Comparison of ENCODE assay signal across 9 cellular contexts in genomic region chr2:43175187-43175490, GRCh38. TPM values are rescaled to one million over a fixed set of nuclear protein-coding genes. Genes with fewer than 3 reads are reported as not detected.
A peak's percentile ranks its signal among the peaks of the same experiment; 100 is the strongest.
DNase-seq lines count a peak whose midpoint lies in the region; ATAC-seq, FAIRE-seq and TF ChIP-seq lines count a peak whose summit lies in the region.
"Had no signal": no experiment of that assay in that cellular context is flagged by ENCODE, and none has a peak within 500 bp of the region (broad histone marks: within the 10 kb centered on the region; RNA-seq: fewer than 3 reads in every experiment).

No MANE protein-coding gene starts in this region.

- no peak overlapping the region for H3K4me2 ChIP-seq in astrocyte (ENCODE audit: low read length)
- peak overlapping the region; percentile 65 for H3K4me2 ChIP-seq in HepG2 (ENCODE audit: low read depth, low read length)

- CTCF ChIA-PET in activated naive CD4-positive, alpha-beta T cell treated with anti-CD3 and anti-CD28 coated beads, Interleukin-2, amount 10 ng/mL, durations not matched to agents 7 days and 5 days (lab: Charles Lee) = interaction anchor here (0.9 to 2.5 kb wide), 9 partner anchors 20 to 54 kb away, joined by 3 to 13 read pairs (median 6); no protein-coding TSS in a partner anchor
- CTCF ChIA-PET in HepG2 (lab: Yijun Ruan, JAX; ENCODE audit: low intra/inter-chr PET ratio, low total read pairs) = no interaction called here

- H2AFZ ChIP-seq in astrocyte (ENCODE audit: low read depth, low read length) (no peak overlapping the region), HepG2 (ENCODE audit: low read length) (peak overlapping the region; percentile 43)

- no peaks in the 10 kb centered on the region for H3K27me3 ChIP-seq in astrocyte (ENCODE audit: insufficient read depth, low read length)
- H3K27me3 ChIP-seq in HepG2 (ENCODE audit: control insufficient read depth in 1 of 2, insufficient read depth in 2 of 2, low read length in 2 of 2) = no peaks in the 10 kb centered on the region
- H3K27me3 ChIP-seq in prostate gland (replicated peaks; ENCODE audit: insufficient read depth) = no peaks in the 10 kb centered on the region

- no peaks in the 10 kb centered on the region for H3K9me3 Mint-ChIP-seq in activated naive CD4-positive, alpha-beta T cell treated with anti-CD3 and anti-CD28 coated beads, Interleukin-2, amount 10 ng/mL, durations not matched to agents 7 days and 5 days
- H3K9me3 Mint-ChIP-seq in astrocyte (ENCODE audit: unreplicated experiment) (no peaks in the 10 kb centered on the region), type B pancreatic cell (no peaks in the 10 kb centered on the region)

- TF ChIP-seq POLR2A in HepG2 (IDR thresholded peaks at IDR 0.05; ENCODE audit: insufficient read depth in 1 of 2, low read depth in 2 of 2, low read length in 2 of 2) (no peak), prostate gland (IDR thresholded peaks at IDR 0.05) (no peak)

- H3K9me3 ChIP-seq in astrocyte (ENCODE audit: insufficient read depth, low read depth, low read length) (peaks cover 18% of the 10 kb centered on the region), HepG2 (ENCODE audit: low read length) (no peaks in the 10 kb centered on the region), prostate gland (no peaks in the 10 kb centered on the region)

- TF ChIP-seq RAD21 in HepG2 (CRISPR knock-in tag; IDR thresholded peaks at IDR 0.05) = no peak

- peak overlapping the region; percentile 94 for H3K27ac Mint-ChIP-seq in activated naive CD4-positive, alpha-beta T cell treated with anti-CD3 and anti-CD28 coated beads, Interleukin-2, amount 10 ng/mL, durations not matched to agents 7 days and 5 days
- H3K27ac Mint-ChIP-seq in astrocyte (ENCODE audit: unreplicated experiment) (no peak overlapping the region), type B pancreatic cell (peak overlapping the region; percentile 21)

- H3K36me3 Mint-ChIP-seq in activated naive CD4-positive, alpha-beta T cell treated with anti-CD3 and anti-CD28 coated beads, Interleukin-2, amount 10 ng/mL, durations not matched to agents 7 days and 5 days = peaks cover 2% of the 10 kb centered on the region
- H3K36me3 Mint-ChIP-seq in astrocyte (ENCODE audit: low read depth, unreplicated experiment) = no peaks in the 10 kb centered on the region
- H3K36me3 Mint-ChIP-seq in type B pancreatic cell = no peaks in the 10 kb centered on the region

- peaks cover 90% of the 10 kb centered on the region for H3K4me1 Mint-ChIP-seq in activated naive CD4-positive, alpha-beta T cell treated with anti-CD3 and anti-CD28 coated beads, Interleukin-2, amount 10 ng/mL, durations not matched to agents 7 days and 5 days
- H3K4me1 Mint-ChIP-seq in astrocyte (ENCODE audit: low read depth, unreplicated experiment) (peaks cover 20% of the 10 kb centered on the region), type B pancreatic cell (ENCODE audit: unreplicated experiment) (peaks cover 37% of the 10 kb centered on the region)

- H3K9ac ChIP-seq in astrocyte (ENCODE audit: low read length) (no peak overlapping the region), HepG2 (ENCODE audit: insufficient read depth, low read depth, low read length) (no peak overlapping the region)

- peaks cover under 1% of the 10 kb centered on the region for H3K27me3 Mint-ChIP-seq in activated naive CD4-positive, alpha-beta T cell treated with anti-CD3 and anti-CD28 coated beads, Interleukin-2, amount 10 ng/mL, durations not matched to agents 7 days and 5 days
- H3K27me3 Mint-ChIP-seq in astrocyte (ENCODE audit: low read depth, unreplicated experiment) (no peaks in the 10 kb centered on the region), type B pancreatic cell (no peaks in the 10 kb centered on the region)

- FAIRE-seq in astrocyte (lab: Jason Lieb, UNC) (no peak), HepG2 (lab: Jason Lieb, UNC) (no peak)

- peak overlapping the region; percentile 43 for H3K4me3 Mint-ChIP-seq in activated naive CD4-positive, alpha-beta T cell treated with anti-CD3 and anti-CD28 coated beads, Interleukin-2, amount 10 ng/mL, durations not matched to agents 7 days and 5 days
- H3K4me3 Mint-ChIP-seq in astrocyte (ENCODE audit: unreplicated experiment) (no peak overlapping the region), type B pancreatic cell (no peak overlapping the region)

- TF ChIP-seq CTCF in astrocyte (IDR thresholded peaks at IDR 0.05; ENCODE audit: insufficient read depth, low read depth, low read length) (no peak), HepG2 (CRISPR knock-in tag; IDR thresholded peaks at IDR 0.05) (no peak), type B pancreatic cell (conservative IDR thresholded peaks at IDR 0.05) (no peak), prostate gland (IDR thresholded peaks at IDR 0.05) (no peak)

- POLR2A ChIA-PET in HepG2 (lab: Yijun Ruan, JAX) = interaction anchor here (0.8 to 8.5 kb wide), 14 partner anchors 9 to 170 kb away, joined by 3 to 97 read pairs (median 6); partner anchors contain the start of gene ZFP36L2

- H3K4me1 ChIP-seq in astrocyte (ENCODE audit: insufficient read depth, low read length) (peaks cover 12% of the 10 kb centered on the region), HepG2 (ENCODE audit: insufficient read depth, low read length) (peaks cover 83% of the 10 kb centered on the region), prostate gland (replicated peaks) (peaks cover 8% of the 10 kb centered on the region)

- H3K27ac ChIP-seq in astrocyte (ENCODE audit: low read depth, low read length) (no peak overlapping the region), HepG2 (ENCODE audit: extremely low read length, insufficient read depth, low read length) (no peak overlapping the region), prostate gland (peak overlapping the region in 1 of 2 donors; percentile 16)
- H3K27ac ChIP-seq: C4-2B had no signal

- intact Hi-C loops in HepG2 (cut with micrococcal nuclease; ENCODE audit: unreplicated experiment) (no loop called here), prostate gland (cut with DNase I) (no loop called here)

- in situ Hi-C loops in HepG2 (cut with HindIII; ENCODE audit: extremely low pct_ligation_motif_present, low pct_unique_long_range_greater_than_20kb) = no loop called here

- TF ChIP-seq EP300 in HepG2 (IDR thresholded peaks at IDR 0.05; ENCODE audit: low read depth in 2 of 2, low read length in 2 of 2) = no peak
- no peak for TF ChIP-seq EP300 in HepG2 (CRISPR knock-in tag; IDR thresholded peaks at IDR 0.05; ENCODE audit: borderline replicate concordance)

- H3K4me3 ChIP-seq in astrocyte (ENCODE audit: insufficient read depth, low read depth, low read length) (no peak overlapping the region), HepG2 (replicated peaks in 1 of 3; ENCODE audit: insufficient read depth in 1 of 3, low read depth in 2 of 3, low read length in 3 of 3) (no peak overlapping the region), prostate gland (no peak overlapping the region)

- BruUV-seq in HepG2 (replicated peaks; lab: Mats Ljungman, UMichigan) = no TSS peak

- ATAC-seq in HepG2 (peak; percentile 11; the same call in 2 of the 3 replicates), HG03095 (IDR thresholded peaks at IDR 0.05; ENCODE audit: unreplicated experiment) (no peak), GM21447 (IDR thresholded peaks at IDR 0.05; ENCODE audit: unreplicated experiment) (no peak)

- no peaks in the 10 kb centered on the region for H3K79me2 ChIP-seq in astrocyte (ENCODE audit: insufficient read depth, low read length)
- no peaks in the 10 kb centered on the region for H3K79me2 ChIP-seq in HepG2 (ENCODE audit: insufficient read depth, low read length)

- no peak for DNase-seq in activated naive CD4-positive, alpha-beta T cell treated with anti-CD3 and anti-CD28 coated beads, Interleukin-2, amount 10 ng/mL, durations not matched to agents 7 days and 5 days
- DNase-seq in activated naive CD4-positive, alpha-beta T cell treated with anti-CD3 and anti-CD28 coated beads, Interleukin-2, amount 50 U/mL, for 16 hours = no peak
- DNase-seq in astrocyte (ENCODE audit: low read depth) (peak; percentile 38), HepG2 (ENCODE audit: low spot score) (no peak), type B pancreatic cell (ENCODE audit: extremely low spot score, unreplicated experiment) (no peak), prostate gland (ENCODE audit: low spot score) (no peak)

- H3K36me3 ChIP-seq in astrocyte (ENCODE audit: insufficient read depth, low read length) (no peaks in the 10 kb centered on the region), HepG2 (replicated peaks in 1 of 2; ENCODE audit: control insufficient read depth in 1 of 2, insufficient read depth in 2 of 2, low read length in 2 of 2) (no peaks in the 10 kb centered on the region), prostate gland (no peaks in the 10 kb centered on the region)

- H4K20me1 ChIP-seq in astrocyte (ENCODE audit: insufficient read depth, low read length) (no peaks in the 10 kb centered on the region), HepG2 (ENCODE audit: insufficient read depth, low read length) (no peaks in the 10 kb centered on the region)

TF ChIP-seq in HepG2, 621 proteins besides CTCF, POLR2A, EP300 and RAD21 (continues in another document):
- 0 out of 2 replicates have a peak, but pooled peaks have one; percentile 17 for TF ChIP-seq RARA (CRISPR knock-in tag; IDR thresholded peaks at IDR 0.05)

RNA-seq across cellular contexts. Expression of gene ZFP36L2, which starts 51.3 kb away (rescaled TPM):
- total RNA-seq in astrocyte = 44.5 and 49.5 TPM in 2 replicates
- total RNA-seq in HepG2 (2016; rRNA removed; fragmentation: Illumina TruSeq; extraction: Trizol) = 21.8 and 32.5 TPM in 2 replicates
- total RNA-seq in HepG2 (2016; cell fraction: cytosol; rRNA removed; fragmentation: Illumina TruSeq; extraction: Trizol; ENCODE audit: low read depth) = 10.9 and 11.1 TPM in 2 replicates
- 20.7 and 30.7 TPM in 2 replicates for total RNA-seq in HepG2 (2016; cell fraction: insoluble cytoplasmic fraction; rRNA removed; fragmentation: Illumina TruSeq; extraction: Trizol)
- total RNA-seq in HepG2 (2016; cell fraction: membrane; rRNA removed; fragmentation: Illumina TruSeq; extraction: Trizol) = 45.2 and 45.6 TPM in 2 replicates
- 28.9 and 31.5 TPM in 2 replicates for total RNA-seq in HepG2 (2016; cell fraction: nucleus; rRNA removed; fragmentation: Illumina TruSeq; extraction: Trizol)
- polyA plus RNA-seq in HepG2 (2011; rRNA removed) = 11.2 and 12.5 TPM in 2 replicates
- polyA plus RNA-seq in HepG2 (2011; cell fraction: cytosol; rRNA removed) = 6.8 and 9.1 TPM in 2 replicates
- polyA plus RNA-seq in HepG2 (2011; cell fraction: nucleus; rRNA removed) = 13.5 and 16.7 TPM in 2 replicates
- 52.4 and 60.8 TPM in 2 replicates for polyA plus RNA-seq in HepG2 (2012)
- 10.6 and 12.4 TPM in 2 replicates for polyA plus RNA-seq in HepG2 (2016; cell fraction: cytosol; fragmentation: Illumina TruSeq; extraction: Trizol; ENCODE audit: low read depth)
- polyA plus RNA-seq in HepG2 (2016; cell fraction: insoluble cytoplasmic fraction; fragmentation: Illumina TruSeq; extraction: Trizol; ENCODE audit: low read depth) = 78.1 and 90.4 TPM in 2 replicates
- polyA plus RNA-seq in HepG2 (2016; cell fraction: membrane; fragmentation: Illumina TruSeq; extraction: Trizol; ENCODE audit: low read depth) = 44.3 and 47.5 TPM in 2 replicates
- 95.3 and 99.0 TPM in 2 replicates for polyA plus RNA-seq in HepG2 (2016; cell fraction: nucleus; fragmentation: Illumina TruSeq; extraction: Trizol; ENCODE audit: insufficient read depth, low read depth)
- 3.9 and 12.4 TPM in 2 replicates for polyA minus RNA-seq in HepG2 (2011; rRNA and poly(A)+ RNA removed; ENCODE audit: low replicate concordance)
- polyA minus RNA-seq in HepG2 (2011; cell fraction: cytosol; rRNA and poly(A)+ RNA removed) = 25.5 and 27.1 TPM in 2 replicates
- 10.1 and 12.1 TPM in 2 replicates for polyA minus RNA-seq in HepG2 (2011; cell fraction: nucleus; rRNA and poly(A)+ RNA removed)
- total RNA-seq in type B pancreatic cell (ENCODE audit: low replicate concordance) = 198 and 437 TPM in 2 replicates
- total RNA-seq in prostate gland = 100 to 1,000 TPM; 117 to 256 TPM
